38 cellular contexts compared by ENCODE assay signal in the genomic region with DNA sequence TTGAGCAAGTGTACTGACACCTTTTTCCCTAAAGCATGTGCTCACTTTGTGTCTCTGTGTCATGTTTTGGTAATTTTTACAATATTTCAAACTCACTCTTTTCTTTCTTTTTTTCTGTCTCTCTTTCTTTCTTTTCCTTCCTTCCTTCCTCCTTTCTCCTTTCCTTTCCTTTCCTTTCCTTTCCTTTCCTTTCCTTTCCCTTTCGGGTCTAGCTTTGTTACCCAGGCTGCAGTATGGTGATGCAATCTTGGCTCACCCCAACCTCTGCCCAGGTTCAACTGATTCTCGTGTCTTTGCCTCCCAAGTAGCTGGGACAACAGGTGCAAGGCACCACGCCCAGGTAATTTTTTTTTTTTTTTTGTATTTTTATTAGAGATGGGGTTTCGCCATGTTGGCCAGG.
"Had no signal": no experiment of that assay in that cellular context is flagged by ENCODE, and none has a peak within 500 bp of the region (broad histone marks: within the 10 kb centered on the region; RNA-seq: fewer than 3 reads in every experiment).

No MANE protein-coding gene starts in this region.

- H3K9me3 ChIP-seq: adrenal gland, body of pancreas had no signal

- ATAC-seq: activated CD4-positive, alpha-beta T cell treated with anti-CD3 and anti-CD28 coated beads for 36 hours; activated CD4-positive, CD25-positive, alpha-beta regulatory T cell treated with anti-CD3 and anti-CD28 coated beads, Interleukin-2, amount 50 U/mL, for 24 hours; activated CD8-positive, alpha-beta memory T cell treated with anti-CD3 and anti-CD28 coated beads, Interleukin-2, amount 10 ng/mL, durations not matched to agents 7 days and 5 days; activated CD8-positive, alpha-beta T cell treated with anti-CD3 and anti-CD28 coated beads, Interleukin-2, amount 10 ng/mL, durations not matched to agents 7 days and 5 days; activated naive CD4-positive, alpha-beta T cell treated with anti-CD3 and anti-CD28 coated beads, Interleukin-2, amount 50 U/mL, for 72 hours; activated T-cell treated with anti-CD3 and anti-CD28 coated beads, Interleukin-2, amount 50 U/mL, for 4 hours; activated T-cell treated with anti-CD3 and anti-CD28 coated beads, Interleukin-2, amount 50 U/mL, for 72 hours; activated T-helper 17 cell treated with anti-CD3 and anti-CD28 coated beads, Interleukin-2, amount 50 U/mL, for 72 hours; body of pancreas had no signal

- H3K4me1 ChIP-seq: breast epithelium had no signal

- H3K4me3 ChIP-seq: adrenal gland, body of pancreas, breast epithelium had no signal

- H3K36me3 Mint-ChIP-seq: activated CD8-positive, alpha-beta memory T cell treated with anti-CD3 and anti-CD28 coated beads, Interleukin-2, amount 10 ng/mL, durations not matched to agents 7 days and 5 days; activated naive CD4-positive, alpha-beta T cell treated with anti-CD3 and anti-CD28 coated beads, Interleukin-2, amount 50 U/mL, for 72 hours; activated naive CD8-positive, alpha-beta T cell treated with anti-CD3 and anti-CD28 coated beads for 36 hours had no signal

- H3K27me3 Mint-ChIP-seq: activated naive CD8-positive, alpha-beta T cell treated with anti-CD3 and anti-CD28 coated beads for 36 hours had no signal

- H3K27me3 ChIP-seq: adrenal gland, body of pancreas, breast epithelium had no signal

- H3K27ac Mint-ChIP-seq: activated CD4-positive, alpha-beta memory T cell treated with anti-CD3 and anti-CD28 coated beads, Interleukin-2, amount 10 ng/mL, durations not matched to agents 7 days and 5 days; activated CD4-positive, alpha-beta T cell treated with anti-CD3 and anti-CD28 coated beads, Interleukin-2, amount 10 ng/mL, durations not matched to agents 7 days and 5 days; activated CD8-positive, alpha-beta memory T cell treated with anti-CD3 and anti-CD28 coated beads, Interleukin-2, amount 10 ng/mL, durations not matched to agents 7 days and 5 days; activated CD8-positive, alpha-beta T cell treated with anti-CD3 and anti-CD28 coated beads, Interleukin-2, amount 10 ng/mL, durations not matched to agents 7 days and 5 days; activated naive CD4-positive, alpha-beta T cell treated with anti-CD3 and anti-CD28 coated beads for 36 hours; activated naive CD4-positive, alpha-beta T cell treated with anti-CD3 and anti-CD28 coated beads, Interleukin-2, amount 50 U/mL, for 72 hours; activated naive CD8-positive, alpha-beta T cell treated with anti-CD3 and anti-CD28 coated beads for 36 hours; activated T-cell treated with anti-CD3 and anti-CD28 coated beads, Interleukin-2, amount 50 U/mL, for 72 hours; activated T-helper 1 cell treated with anti-CD3 and anti-CD28 coated beads, Interleukin-12 subunit alpha, Interleukin-12 subunit beta, Interleukin-2, Interleukin-4 antibody, amounts not matched to agents 30 ng/mL and 10 ng/mL and 1 ng/mL, durations not matched to agents 14 hours and 24 hours and 36 hours; activated T-helper 17 cell treated with anti-CD3 and anti-CD28 coated beads, Interleukin-2, amount 50 U/mL, for 72 hours; T-helper 1 cell treated with Interleukin-12 subunit alpha and Interleukin-12 subunit beta and Interleukin-4 antibody, amounts not matched to agents 30 μg/mL and 1 μg/mL, for 36 hours; T-helper 2 cell treated with Interferon-gamma antibody and Interleukin-4, amounts not matched to agents 5 μg/mL and 100 μg/mL, for 36 hours had no signal

- H3K27ac ChIP-seq: adrenal gland, body of pancreas, brain microvascular endothelial cell, VCaP had no signal

- FAIRE-seq: astrocyte, TTC549 had no signal

- H3K36me3 ChIP-seq: adrenal gland, brain microvascular endothelial cell, breast epithelium had no signal

- H3K4me1 Mint-ChIP-seq: activated CD4-positive, alpha-beta memory T cell treated with anti-CD3 and anti-CD28 coated beads, Interleukin-2, amount 10 ng/mL, durations not matched to agents 7 days and 5 days; activated CD4-positive, alpha-beta T cell treated with anti-CD3 and anti-CD28 coated beads for 36 hours; activated CD4-positive, alpha-beta T cell treated with anti-CD3 and anti-CD28 coated beads, Interleukin-2, amount 10 ng/mL, durations not matched to agents 7 days and 5 days; activated CD8-positive, alpha-beta memory T cell treated with anti-CD3 and anti-CD28 coated beads, Interleukin-2, amount 10 ng/mL, durations not matched to agents 7 days and 5 days; activated naive CD8-positive, alpha-beta T cell treated with anti-CD3 and anti-CD28 coated beads for 36 hours; activated T-helper 17 cell treated with anti-CD3 and anti-CD28 coated beads, Interleukin-2, amount 50 U/mL, for 72 hours had no signal

- H3K9me3 Mint-ChIP-seq: activated naive CD4-positive, alpha-beta T cell treated with anti-CD3 and anti-CD28 coated beads for 36 hours; activated T-cell treated with anti-CD3 and anti-CD28 coated beads, Interleukin-2, amount 50 U/mL, for 4 hours; activated T-helper 1 cell treated with anti-CD3 and anti-CD28 coated beads, Interleukin-12 subunit alpha, Interleukin-12 subunit beta, Interleukin-2, Interleukin-4 antibody, amounts not matched to agents 30 ng/mL and 10 ng/mL and 1 ng/mL, durations not matched to agents 14 hours and 24 hours and 36 hours; T-helper 1 cell treated with Interleukin-12 subunit alpha and Interleukin-12 subunit beta and Interleukin-4 antibody, amounts not matched to agents 30 μg/mL and 1 μg/mL, for 36 hours had no signal

- DNase-seq: activated CD4-positive, alpha-beta memory T cell treated with anti-CD3 and anti-CD28 coated beads, Interleukin-2, amount 10 ng/mL, durations not matched to agents 7 days and 5 days; activated CD4-positive, alpha-beta T cell treated with anti-CD3 and anti-CD28 coated beads for 1 hour; activated CD4-positive, alpha-beta T cell treated with anti-CD3 and anti-CD28 coated beads for 36 hours; activated CD4-positive, alpha-beta T cell treated with anti-CD3 and anti-CD28 coated beads for 48 hours; activated CD4-positive, alpha-beta T cell treated with anti-CD3 and anti-CD28 coated beads, Interleukin-2, amount 10 ng/mL, durations not matched to agents 7 days and 5 days; activated CD4-positive, alpha-beta T cell treated with anti-CD3 and anti-CD28 coated beads, Interleukin-2, amount 50 U/mL, for 48 hours; activated CD4-positive, CD25-positive, alpha-beta regulatory T cell; activated CD8-positive, alpha-beta memory T cell treated with anti-CD3 and anti-CD28 coated beads for 24 hours; activated CD8-positive, alpha-beta memory T cell treated with anti-CD3 and anti-CD28 coated beads, Interleukin-2, amount 50 U/mL, for 48 hours; activated CD8-positive, alpha-beta T cell treated with anti-CD3 and anti-CD28 coated beads, Interleukin-2, amount 10 ng/mL, durations not matched to agents 7 days and 5 days; activated effector memory CD4-positive, alpha-beta T cell treated with anti-CD3 and anti-CD28 coated beads, Interleukin-2, amount 50 U/mL, for 16 hours; activated gamma-delta T cell treated with Interleukin-2 at 50 U/mL for 16 hours; activated naive CD4-positive, alpha-beta T cell; activated naive CD4-positive, alpha-beta T cell treated with anti-CD3 and anti-CD28 coated beads for 36 hours; activated naive CD4-positive, alpha-beta T cell treated with anti-CD3 and anti-CD28 coated beads, Interleukin-2, amount 50 U/mL, for 16 hours; activated naive CD8-positive, alpha-beta T cell treated with anti-CD3 and anti-CD28 coated beads for 36 hours; activated T-cell treated with anti-CD3 and anti-CD28 coated beads, Interleukin-2, amount 50 U/mL, for 4 hours; activated T-cell treated with anti-CD3 and anti-CD28 coated beads, Interleukin-2, amount 50 U/mL, for 72 hours; amniotic stem cell; aorta; body of pancreas; brain microvascular endothelial cell; central memory CD4-positive, alpha-beta T cell; T-helper 1 cell; T-helper 2 cell; T-helper 9 cell had no signal

- H3K4me3 Mint-ChIP-seq: activated CD4-positive, alpha-beta memory T cell treated with anti-CD3 and anti-CD28 coated beads, Interleukin-2, amount 10 ng/mL, durations not matched to agents 7 days and 5 days; activated CD4-positive, alpha-beta T cell treated with anti-CD3 and anti-CD28 coated beads for 36 hours; activated CD4-positive, alpha-beta T cell treated with anti-CD3 and anti-CD28 coated beads, Interleukin-2, amount 10 ng/mL, durations not matched to agents 7 days and 5 days; activated CD8-positive, alpha-beta memory T cell treated with anti-CD3 and anti-CD28 coated beads, Interleukin-2, amount 10 ng/mL, durations not matched to agents 7 days and 5 days; activated CD8-positive, alpha-beta T cell treated with anti-CD3 and anti-CD28 coated beads, Interleukin-2, amount 10 ng/mL, durations not matched to agents 7 days and 5 days; activated naive CD4-positive, alpha-beta T cell treated with anti-CD3 and anti-CD28 coated beads for 36 hours; activated naive CD8-positive, alpha-beta T cell treated with anti-CD3 and anti-CD28 coated beads for 36 hours; activated T-cell treated with anti-CD3 and anti-CD28 coated beads, Interleukin-2, amount 50 U/mL, for 4 hours; activated T-cell treated with anti-CD3 and anti-CD28 coated beads, Interleukin-2, amount 50 U/mL, for 72 hours; activated T-helper 1 cell treated with anti-CD3 and anti-CD28 coated beads, Interleukin-12 subunit alpha, Interleukin-12 subunit beta, Interleukin-2, Interleukin-4 antibody, amounts not matched to agents 30 ng/mL and 10 ng/mL and 1 ng/mL, durations not matched to agents 14 hours and 24 hours and 36 hours; activated T-helper 17 cell treated with anti-CD3 and anti-CD28 coated beads, Interleukin-2, amount 50 U/mL, for 72 hours; T-helper 1 cell treated with Interleukin-12 subunit alpha and Interleukin-12 subunit beta and Interleukin-4 antibody, amounts not matched to agents 30 μg/mL and 1 μg/mL, for 36 hours; T-helper 2 cell treated with Interferon-gamma antibody and Interleukin-4, amounts not matched to agents 5 μg/mL and 100 μg/mL, for 36 hours had no signal
